8 cellular contexts compared by ENCODE assay signal in genomic region chr17:48351916-48352332, GRCh38.
A peak's percentile ranks its signal among the peaks of the same experiment; 100 is the strongest.
DNase-seq lines count a peak whose midpoint lies in the region; ATAC-seq, FAIRE-seq and TF ChIP-seq lines count a peak whose summit lies in the region.

No MANE protein-coding gene starts in this region.

- H3K27ac ChIP-seq in K562 (ENCODE audit: extremely low read depth, low read depth, low read length) (no peak overlapping the region), right lobe of liver (no peak overlapping the region)

- no TSS peak for BruUV-seq in K562 (replicated peaks; lab: Mats Ljungman, UMichigan)

- H3K4me1 ChIP-seq in K562 (replicated peaks in 1 of 2; ENCODE audit: control insufficient read depth in 2 of 2, insufficient read depth in 2 of 2, low read length in 2 of 2) (peaks cover 0 to 2% of the 10 kb centered on the region in 2 experiments; a peak in 1 of 5 replicates), right lobe of liver (no peaks in the 10 kb centered on the region)

- H3K9me1 ChIP-seq in K562 (ENCODE audit: control insufficient read depth, insufficient read depth, low read length) = no peaks in the 10 kb centered on the region

- CTCF ChIA-PET in K562 (lab: Yijun Ruan, JAX; ENCODE audit: low intra/inter-chr PET ratio) = interaction anchor here (0.6 to 2.4 kb wide), 7 partner anchors 9 to 242 kb away, joined by 3 to 10 read pairs (median 4); partner anchors contain the start of gene HOXB5
- CTCF ChIA-PET in activated CD4-positive, alpha-beta T cell treated with anti-CD3 and anti-CD28 coated beads for 36 hours (lab: Charles Lee) = interaction anchor here (0.6 to 8.9 kb wide), 45 partner anchors 11 to 326 kb away, joined by 3 to 113 read pairs (median 4); partner anchors contain the start of gene HOXB5

- FAIRE-seq in K562 (lab: Jason Lieb, UNC) = peak; percentile 63

- H3K9me3 ChIP-seq in K562 (replicated peaks; ENCODE audit: control insufficient read depth, insufficient read depth, low read depth, low read length) (no peaks in the 10 kb centered on the region), right lobe of liver (no peaks in the 10 kb centered on the region)

- no peaks in the 10 kb centered on the region for H3K27me3 Mint-ChIP-seq in activated CD4-positive, alpha-beta T cell treated with anti-CD3 and anti-CD28 coated beads for 36 hours
- no peaks in the 10 kb centered on the region for H3K27me3 Mint-ChIP-seq in T-helper 2 cell treated with Interferon-gamma antibody and Interleukin-4, amounts not matched to agents 5 μg/mL and 100 μg/mL, for 36 hours (ENCODE audit: low read depth)

- H3K4me1 Mint-ChIP-seq in activated CD4-positive, alpha-beta T cell treated with anti-CD3 and anti-CD28 coated beads for 36 hours = peaks cover 11% of the 10 kb centered on the region
- H3K4me1 Mint-ChIP-seq in T-helper 2 cell treated with Interferon-gamma antibody and Interleukin-4, amounts not matched to agents 5 μg/mL and 100 μg/mL, for 36 hours (ENCODE audit: low read depth) = peaks cover 10% of the 10 kb centered on the region

- TF ChIP-seq CTCF in K562 (IDR thresholded peaks at IDR 0.05 in 2 of 3, conservative IDR thresholded peaks at IDR 0.05 in 1 of 3; ENCODE audit: insufficient read depth in 2 of 3, low read depth in 1 of 3, low read length in 3 of 3) (peak; percentile 48 to 78 (median 49); a peak in 5 of 6 replicates), right lobe of liver (IDR thresholded peaks at IDR 0.05) (peak; percentile 48 to 76 (median 67))

- H4K20me1 ChIP-seq in K562 (replicated peaks; ENCODE audit: control insufficient read depth, insufficient read depth, low read length) = no peaks in the 10 kb centered on the region

- no peaks in the 10 kb centered on the region for H3K36me3 ChIP-seq in K562 (ENCODE audit: control insufficient read depth, insufficient read depth, low read length)
- H3K36me3 ChIP-seq in right lobe of liver = no peaks in the 10 kb centered on the region

- H3K4me3 ChIP-seq in K562 (no peak overlapping the region), right lobe of liver (no peak overlapping the region)

- no peak overlapping the region for H3K4me2 ChIP-seq in K562 (ENCODE audit: insufficient read depth, low read length)

- no peaks in the 10 kb centered on the region for H3K27me3 ChIP-seq in K562 (ENCODE audit: control insufficient read depth in 2 of 2, insufficient read depth in 2 of 2, low read length in 2 of 2)
- peaks cover 0 to 9% of the 10 kb centered on the region in 2 donors for H3K27me3 ChIP-seq in right lobe of liver

- TF ChIP-seq POLR2A in K562 (conservative IDR thresholded peaks at IDR 0.05) (no peak), right lobe of liver (IDR thresholded peaks at IDR 0.05) (no peak)

- H3K79me2 ChIP-seq in K562 (ENCODE audit: control insufficient read depth, insufficient read depth, low read length) = no peaks in the 10 kb centered on the region

- ATAC-seq in K562 (no peak), right lobe of liver (peak in 3 of 4 donors; percentile 28 to 31 (median 31)), HG02610 (IDR thresholded peaks at IDR 0.05; ENCODE audit: unreplicated experiment) (no peak)
- no peak for ATAC-seq in activated CD4-positive, alpha-beta T cell treated with anti-CD3 and anti-CD28 coated beads for 36 hours

- peak overlapping the region; percentile 52 for H2AFZ ChIP-seq in K562 (ENCODE audit: low read depth, low read length)

- H3K9me3 Mint-ChIP-seq in activated CD4-positive, alpha-beta T cell treated with anti-CD3 and anti-CD28 coated beads for 36 hours (ENCODE audit: low read depth) = no peaks in the 10 kb centered on the region
- no peaks in the 10 kb centered on the region for H3K9me3 Mint-ChIP-seq in T-helper 2 cell treated with Interferon-gamma antibody and Interleukin-4, amounts not matched to agents 5 μg/mL and 100 μg/mL, for 36 hours

- peak; percentile 76 to 82 for TF ChIP-seq RAD21 in K562 (CRISPR knock-in tag; conservative IDR thresholded peaks at IDR 0.05 in 1 of 2, IDR thresholded peaks at IDR 0.05 in 1 of 2)

- peaks cover 10% of the 10 kb centered on the region for H3K36me3 Mint-ChIP-seq in activated CD4-positive, alpha-beta T cell treated with anti-CD3 and anti-CD28 coated beads for 36 hours (ENCODE audit: low read depth)
- H3K36me3 Mint-ChIP-seq in T-helper 2 cell treated with Interferon-gamma antibody and Interleukin-4, amounts not matched to agents 5 μg/mL and 100 μg/mL, for 36 hours (ENCODE audit: low read depth) = peaks cover 11% of the 10 kb centered on the region

- intact Hi-C loops in K562 (cut with micrococcal nuclease) (loop anchor here (2.0 kb wide), 1 partner anchor 105 kb away; no protein-coding TSS in a partner anchor), right lobe of liver (cut with DNase I) (no loop called here)
- intact Hi-C loops in activated CD4-positive, alpha-beta T cell treated with anti-CD3 and anti-CD28 coated beads for 36 hours (cut with DNase I, micrococcal nuclease) = loop anchor here (1.0 kb wide), 1 partner anchor 105 kb away; no protein-coding TSS in a partner anchor

- in situ Hi-C loops in K562 (cut with MboI) = no loop called here

- H3K4me3 Mint-ChIP-seq in activated CD4-positive, alpha-beta T cell treated with anti-CD3 and anti-CD28 coated beads for 36 hours = no peak overlapping the region
- H3K4me3 Mint-ChIP-seq in T-helper 2 cell treated with Interferon-gamma antibody and Interleukin-4, amounts not matched to agents 5 μg/mL and 100 μg/mL, for 36 hours = no peak overlapping the region

- no peak overlapping the region for H3K27ac Mint-ChIP-seq in activated CD4-positive, alpha-beta T cell treated with anti-CD3 and anti-CD28 coated beads for 36 hours
- H3K27ac Mint-ChIP-seq in T-helper 2 cell treated with Interferon-gamma antibody and Interleukin-4, amounts not matched to agents 5 μg/mL and 100 μg/mL, for 36 hours = no peak overlapping the region

- TF ChIP-seq EP300 in K562 (IDR thresholded peaks at IDR 0.05; ENCODE audit: low read length) = no peak

- DNase-seq in NCI-H1694 treated with DMSO at 0.1 percent for 48 hours (lab: John Stamatoyannopoulos, UW) (peak; percentile 37), NCI-H1694 (lab: John Stamatoyannopoulos, UW) (no peak), NCI-H1105 treated with DMSO at 0.1 percent for 48 hours (lab: John Stamatoyannopoulos, UW) (peak; percentile 54), K562 (ENCODE audit: extremely low read depth in 1 of 4, low spot score in 3 of 4) (peak; percentile 23 to 55 (median 32)), right lobe of liver (no peak)
- no peak for DNase-seq in activated CD4-positive, alpha-beta T cell treated with anti-CD3 and anti-CD28 coated beads for 36 hours
- DNase-seq in T-helper 2 cell treated with Interferon-gamma antibody and Interleukin-4, amounts not matched to agents 5 μg/mL and 100 μg/mL, for 36 hours (ENCODE audit: low spot score) = no peak

- no peak overlapping the region for H3K9ac ChIP-seq in K562 (ENCODE audit: insufficient read depth in 1 of 2, low read depth in 2 of 2, low read length in 2 of 2)

- POLR2A ChIA-PET in K562 (lab: Yijun Ruan, JAX) = interaction anchor here (0.8 kb wide), 1 partner anchor 237 kb away, joined by 3 read pairs; no protein-coding TSS in a partner anchor
- POLR2A ChIA-PET in activated CD4-positive, alpha-beta T cell treated with anti-CD3 and anti-CD28 coated beads for 36 hours (lab: Charles Lee) = interaction anchor here (0.8 kb wide), 1 partner anchor 239 kb away, joined by 3 read pairs; no protein-coding TSS in a partner anchor

TF ChIP-seq in K562, 482 proteins besides CTCF, POLR2A, EP300 and RAD21 (continues in another document):
- 0 out of 2 replicates have a peak, but pooled peaks have one; percentile 41 for TF ChIP-seq ARID2 (IDR thresholded peaks at IDR 0.05)
- peak in 1 of 2 experiments; percentile 55; a peak in 1 of 4 replicates for TF ChIP-seq FOXK2 (conservative IDR thresholded peaks at IDR 0.05 in 1 of 2, IDR thresholded peaks at IDR 0.05 in 1 of 2; ENCODE audit: low read depth in 2 of 2)
- peak; percentile 27; the same call in 1 of the 2 replicates for TF ChIP-seq SMC3 (conservative IDR thresholded peaks at IDR 0.05; ENCODE audit: insufficient read depth, low read depth, low read length)
- TF ChIP-seq CHD1 (IDR thresholded peaks at IDR 0.05; ENCODE audit: low read length) = no peak
- 0 out of 2 replicates have a peak, but pooled peaks have one; percentile 9 for TF ChIP-seq KLF16 (IDR thresholded peaks at IDR 0.05)
- TF ChIP-seq VEZF1 (CRISPR knock-in tag; IDR thresholded peaks at IDR 0.05) = peak; percentile 44; the same call in 1 of the 2 replicates
- TF ChIP-seq DEAF1 (CRISPR knock-in tag; IDR thresholded peaks at IDR 0.05) = peak; percentile 35; the same call in 1 of the 2 replicates

Comparison
In these comparisons a context has a peak if more than half of its experiments do, and no peak if none do; other contexts are left out.
1. DNase-seq: peak in NCI-H1694 treated with DMSO at 0.1 percent for 48 hours (single experiment), NCI-H1105 treated with DMSO at 0.1 percent for 48 hours (single experiment) and K562 (4 of 4); none in NCI-H1694 (single experiment), right lobe of liver (0 of 3), activated CD4-positive, alpha-beta T cell treated with anti-CD3 and anti-CD28 coated beads for 36 hours (single experiment) and T-helper 2 cell treated with Interferon-gamma antibody and Interleukin-4, amounts not matched to agents 5 μg/mL and 100 μg/mL, for 36 hours (single experiment).
2. ATAC-seq: peak in right lobe of liver (3 of 4); none in K562 (single experiment), activated CD4-positive, alpha-beta T cell treated with anti-CD3 and anti-CD28 coated beads for 36 hours (single experiment) and HG02610 (single experiment).
3. intact Hi-C loops: an anchor here in K562 (2.0 kb wide) and activated CD4-positive, alpha-beta T cell treated with anti-CD3 and anti-CD28 coated beads for 36 hours (1.0 kb wide); none called in right lobe of liver.